In genomic region chrX:68490644-68491043, GRCh38 we compare ENCODE assay signal across 8 cellular contexts. TPM values are rescaled to one million over a fixed set of nuclear protein-coding genes. Genes with fewer than 3 reads are reported as not detected.
DNase-seq lines count a peak whose midpoint lies in the region; ATAC-seq and TF ChIP-seq lines count a peak whose summit lies in the region.

No MANE protein-coding gene starts in this region.

- intact Hi-C loops in PC-3 (cut with micrococcal nuclease), result loop anchor here (1.0 kb wide), 1 partner anchor 293 kb away; no protein-coding TSS in a partner anchor

- DNase-seq in AG08395 (ENCODE audit: low spot score) (peak; percentile 53), PC-3 (peak; percentile 62), glomerular visceral epithelial cell (ENCODE audit: extremely low spot score) (peak; percentile 23), NK-92 (lab: John Stamatoyannopoulos, UW; ENCODE audit: unreplicated experiment) (no peak), coronary artery (ENCODE audit: low spot score) (no peak)
- no peak for DNase-seq in activated CD4-positive, alpha-beta T cell treated with anti-CD3 and anti-CD28 coated beads for 4 hours

- H3K79me2 ChIP-seq in PC-3 (ENCODE audit: low read length), result no peaks in the 10 kb centered on the region

- H3K4me1 ChIP-seq in PC-3 (ENCODE audit: insufficient read depth, low read length), result peaks cover 14% of the 10 kb centered on the region

- CTCF ChIA-PET in PC-3 (lab: Charles Lee), result interaction anchor here (1.0 to 1.4 kb wide), 2 partner anchors 220 to 293 kb away, joined by 3 to 9 read pairs; no protein-coding TSS in a partner anchor

- TF ChIP-seq CTCF in PC-3 (conservative IDR thresholded peaks at IDR 0.05; ENCODE audit: low read depth, low read length) (peak; percentile 62), coronary artery (IDR thresholded peaks at IDR 0.05) (no peak)

- H3F3A ChIP-seq in PC-3 (ENCODE audit: low read length, unreplicated experiment), result no peaks in the 10 kb centered on the region

- no peak overlapping the region for H3K4me3 ChIP-seq in PC-3 (ENCODE audit: low read length)
- no peak overlapping the region for H3K4me3 ChIP-seq in coronary artery

- POLR2A ChIA-PET in PC-3 (lab: Charles Lee; ENCODE audit: unreplicated experiment), result no interaction called here

- H3K9me3 ChIP-seq in PC-3 (ENCODE audit: low read length), result no peaks in the 10 kb centered on the region

- H3K27me3 ChIP-seq in PC-3 (ENCODE audit: low read length), result no peaks in the 10 kb centered on the region

- no peaks in the 10 kb centered on the region for H3K9me2 ChIP-seq in PC-3 (replicated peaks; ENCODE audit: low read length)

- no peaks in the 10 kb centered on the region for H3K36me3 ChIP-seq in PC-3 (ENCODE audit: low read depth, low read length)

- BruUV-seq in PC-3 (replicated peaks; lab: Mats Ljungman, UMichigan), result no TSS peak

- peak; percentile 64 for ATAC-seq in GM19438 (IDR thresholded peaks at IDR 0.05; ENCODE audit: low read depth, unreplicated experiment)
- ATAC-seq in PC-3, result peak; percentile 88
- ATAC-seq in HG02610 (IDR thresholded peaks at IDR 0.05; ENCODE audit: unreplicated experiment), result no peak

- H4K20me1 ChIP-seq in PC-3 (ENCODE audit: low read length), result no peaks in the 10 kb centered on the region

- H3K27ac ChIP-seq in PC-3 (ENCODE audit: low read length) (peak overlapping the region; percentile 37), coronary artery (no peak overlapping the region)

- no peak overlapping the region for H2AFZ ChIP-seq in PC-3 (ENCODE audit: low read length)

- 0 out of 2 replicates have a peak overlapping the region, but pooled peaks have one; percentile 4 for H3K9ac ChIP-seq in PC-3 (ENCODE audit: low read length)

- H3K4me2 ChIP-seq in PC-3 (ENCODE audit: low read length), result no peak overlapping the region

RNA-seq across cellular contexts. Expression of gene YIPF6, which starts 8.2 kb away (rescaled TPM):
- 36.1 and 37.0 TPM in 2 replicates for total RNA-seq in PC-3 (2014; rRNA removed)

RNA-seq across cellular contexts. Expression of gene OPHN1, which starts 57.3 kb away (rescaled TPM):
- 6.0 and 8.6 TPM in 2 replicates for total RNA-seq in PC-3 (2014; rRNA removed)

Comparison
In these comparisons a context has a peak if more than half of its experiments do, and no peak if none do; other contexts are left out.
1. DNase-seq: peak in AG08395 (single experiment), PC-3 (single experiment) and glomerular visceral epithelial cell (single experiment); none in NK-92 (single experiment), coronary artery (single experiment) and activated CD4-positive, alpha-beta T cell treated with anti-CD3 and anti-CD28 coated beads for 4 hours (0 of 2).